Comparison of ENCODE assay signal across 14 cellular contexts in genomic region chr3:64354956-64355355, GRCh38.
A peak's percentile ranks its signal among the peaks of the same experiment; 100 is the strongest.
DNase-seq lines count a peak whose midpoint lies in the region; ATAC-seq and TF ChIP-seq lines count a peak whose summit lies in the region.
"Had no signal": no experiment of that assay in that cellular context is flagged by ENCODE, and none has a peak within 500 bp of the region (broad histone marks: within the 10 kb centered on the region; RNA-seq: fewer than 3 reads in every experiment).

No MANE protein-coding gene starts in this region.

- no peak overlapping the region for H3K9ac ChIP-seq in mammary epithelial cell (ENCODE audit: insufficient read depth, low read length)
- no peak overlapping the region for H3K9ac ChIP-seq in mesendoderm (ENCODE audit: low read length)

- dilution Hi-C loops in mammary epithelial cell (cut with HindIII; ENCODE audit: low sequenced_read_pairs): no loop called here

- no peaks in the 10 kb centered on the region for H3K79me2 ChIP-seq in mammary epithelial cell (ENCODE audit: insufficient read depth, low read length)
- no peaks in the 10 kb centered on the region for H3K79me2 ChIP-seq in mesendoderm (ENCODE audit: control insufficient read depth, insufficient read depth, low read length)

- no peak overlapping the region for H3K23ac ChIP-seq in mesendoderm (ENCODE audit: low read length)

- no TSS peak for BruUV-seq in mammary epithelial cell (replicated peaks; lab: Mats Ljungman, UMichigan)

- H3K27ac ChIP-seq in mammary epithelial cell (ENCODE audit: insufficient read depth, low read depth, low read length) (no peak overlapping the region), breast epithelium (peak overlapping the region in 1 of 2 donors; percentile 65), brain microvascular endothelial cell (peak overlapping the region; percentile 12), mesendoderm (ENCODE audit: low read depth, low read length) (no peak overlapping the region), upper lobe of left lung (peak overlapping the region; percentile 54 to 76 (median 64))
- H3K27ac ChIP-seq: SJCRH30 had no signal

- H3K79me1 ChIP-seq in mesendoderm (ENCODE audit: low read length): no peaks in the 10 kb centered on the region

- no peak for TF ChIP-seq EP300 in upper lobe of left lung (IDR thresholded peaks at IDR 0.05)

- H3K4me1 ChIP-seq in mammary epithelial cell (ENCODE audit: insufficient read depth, low read length) (peaks cover 48% of the 10 kb centered on the region), breast epithelium (peaks cover 4 to 15% of the 10 kb centered on the region in 2 donors), mesendoderm (ENCODE audit: control insufficient read depth, low read depth, low read length) (peaks cover 10% of the 10 kb centered on the region), upper lobe of left lung (peaks cover 30 to 56% (median 45%) of the 10 kb centered on the region in 4 donors)

- no peak overlapping the region for H3K4ac ChIP-seq in mesendoderm (ENCODE audit: low read depth, low read length)

- no peaks in the 10 kb centered on the region for H4K20me1 ChIP-seq in mammary epithelial cell (ENCODE audit: insufficient read depth, low read length)

- H2AK5ac ChIP-seq in mesendoderm (ENCODE audit: low read length): no peak overlapping the region

- H3K4me3 ChIP-seq in mammary epithelial cell (replicated peaks in 1 of 3; ENCODE audit: insufficient read depth in 1 of 3, low read depth in 2 of 3, low read length in 3 of 3): no peak overlapping the region
- H3K4me3 ChIP-seq in breast epithelium: no peak overlapping the region
- no peak overlapping the region for H3K4me3 ChIP-seq in brain microvascular endothelial cell (ENCODE audit: low read depth, low read length)
- no peak overlapping the region for H3K4me3 ChIP-seq in mesendoderm (ENCODE audit: low read length)
- H3K4me3 ChIP-seq in upper lobe of left lung: peak overlapping the region in 1 of 4 donors; percentile 20
- H3K4me3 ChIP-seq: SJCRH30 had no signal

- H3K56ac ChIP-seq in mesendoderm (ENCODE audit: low read length): no peak overlapping the region

- CTCF ChIA-PET in mammary epithelial cell (lab: Charles Lee; ENCODE audit: low non-redundant PET): no interaction called here

- no peak for TF ChIP-seq CTCF in mammary epithelial cell (conservative IDR thresholded peaks at IDR 0.05 in 1 of 2, IDR thresholded peaks at IDR 0.05 in 1 of 2; ENCODE audit: extremely low read depth in 1 of 2, insufficient read depth in 1 of 2, low read depth in 1 of 2, low read length in 2 of 2)
- TF ChIP-seq CTCF in breast epithelium (IDR thresholded peaks at IDR 0.05): no peak
- no peak for TF ChIP-seq CTCF in brain microvascular endothelial cell (IDR thresholded peaks at IDR 0.05; ENCODE audit: low read depth, low read length, missing control alignments)
- no peak for TF ChIP-seq CTCF in upper lobe of left lung (IDR thresholded peaks at IDR 0.05)

- ATAC-seq in upper lobe of left lung (ENCODE audit: low FRiP score in 2 of 2) (no peak), GM21526 (IDR thresholded peaks at IDR 0.05; ENCODE audit: low FRiP score, unreplicated experiment) (no peak), HG02623 (IDR thresholded peaks at IDR 0.05; ENCODE audit: unreplicated experiment) (no peak)

- H2BK5ac ChIP-seq in mesendoderm (ENCODE audit: low read length): no peak overlapping the region

- intact Hi-C loops in mammary epithelial cell (cut with micrococcal nuclease): no loop called here
- intact Hi-C loops in breast epithelium (cut with DNase I; ENCODE audit: low total_unique reads): no loop called here

- H3K36me3 ChIP-seq in mammary epithelial cell (ENCODE audit: insufficient read depth, low read length) (no peaks in the 10 kb centered on the region), breast epithelium (no peaks in the 10 kb centered on the region), brain microvascular endothelial cell (replicated peaks) (no peaks in the 10 kb centered on the region), mesendoderm (ENCODE audit: control insufficient read depth, insufficient read depth, low read length) (no peaks in the 10 kb centered on the region), upper lobe of left lung (no peaks in the 10 kb centered on the region)
- H3K36me3 ChIP-seq: SJCRH30 had no signal

- no peak overlapping the region for H4K5ac ChIP-seq in mesendoderm (ENCODE audit: low read length)

- H3K4me2 ChIP-seq in mammary epithelial cell (ENCODE audit: insufficient read depth, low read depth, low read length): peak overlapping the region; percentile 1
- no peak overlapping the region for H3K4me2 ChIP-seq in mesendoderm (ENCODE audit: low read length)

- peaks cover 4% of the 10 kb centered on the region for H3K9me3 ChIP-seq in mammary epithelial cell (replicated peaks; ENCODE audit: insufficient read depth, low read length)
- no peaks in the 10 kb centered on the region for H3K9me3 ChIP-seq in breast epithelium
- no peaks in the 10 kb centered on the region for H3K9me3 ChIP-seq in upper lobe of left lung
- H3K9me3 ChIP-seq: SJCRH30 had no signal

- in situ Hi-C loops in mammary epithelial cell (cut with MboI; ENCODE audit: low sequenced_read_pairs in 2 of 2) (no loop called here), brain microvascular endothelial cell (cut with HindIII; ENCODE audit: low pct_ligation_motif_present, low sequenced_read_pairs) (no loop called here)

- DNase-seq in mammary epithelial cell (no peak), breast epithelium (ENCODE audit: low spot score in 2 of 2) (no peak), brain microvascular endothelial cell (no peak), mesendoderm (no peak), upper lobe of left lung (no peak), COR-L47 (lab: John Stamatoyannopoulos, UW) (no peak)
- DNase-seq: activated T-cell treated with anti-CD3 and anti-CD28 coated beads, Interleukin-2, amount 50 U/mL, for 48 hours; DND-41; erythroblast; naive B cell; NCI-H510A treated with DMSO at 0.1 percent for 48 hours; SJCRH30 had no signal

- H2BK15ac ChIP-seq in mesendoderm (replicated peaks; ENCODE audit: low read depth): no peak overlapping the region

- no peak overlapping the region for H4K8ac ChIP-seq in mesendoderm (ENCODE audit: low read depth, low read length)

- 72% methylated on average over 2 of the region's 5 CpGs for WGBS in mammary epithelial cell (ENCODE audit: low coverage, missing lambda C conversion rate)
- no CpG with 5 or more reads among the region's 5 CpGs for WGBS in mesendoderm (ENCODE audit: extremely low coverage, insufficient coverage, low lambda C conversion rate)
- WGBS in upper lobe of left lung, 2 donors: 65 to 75% methylated on average over 5 of the region's 5 CpGs

- H3K27me3 ChIP-seq in mammary epithelial cell (ENCODE audit: insufficient read depth, low read length): no peaks in the 10 kb centered on the region
- no peaks in the 10 kb centered on the region for H3K27me3 ChIP-seq in breast epithelium
- H3K27me3 ChIP-seq in brain microvascular endothelial cell (replicated peaks): no peaks in the 10 kb centered on the region
- no peaks in the 10 kb centered on the region for H3K27me3 ChIP-seq in mesendoderm (ENCODE audit: insufficient read depth, low read length, poor library complexity)
- no peaks in the 10 kb centered on the region for H3K27me3 ChIP-seq in upper lobe of left lung
- H3K27me3 ChIP-seq: SJCRH30 had no signal

- H2AFZ ChIP-seq in mammary epithelial cell (ENCODE audit: low read depth, low read length): peak overlapping the region; percentile 75

- H2BK120ac ChIP-seq in mesendoderm (ENCODE audit: low read depth, low read length): no peak overlapping the region

- peak overlapping the region; percentile 24 for H3K18ac ChIP-seq in mesendoderm (ENCODE audit: low read length)

- TF ChIP-seq POLR2A in breast epithelium (IDR thresholded peaks at IDR 0.05) (no peak), upper lobe of left lung (IDR thresholded peaks at IDR 0.05) (no peak)

Comparison
In these comparisons a context has a peak if more than half of its experiments do, and no peak if none do; other contexts are left out.
1. H3K27ac ChIP-seq: peak in brain microvascular endothelial cell (single experiment) and upper lobe of left lung (4 of 4); none in mammary epithelial cell (single experiment) and mesendoderm (single experiment).